Comparison of ENCODE assay signal across 10 cellular contexts in the genomic region with DNA sequence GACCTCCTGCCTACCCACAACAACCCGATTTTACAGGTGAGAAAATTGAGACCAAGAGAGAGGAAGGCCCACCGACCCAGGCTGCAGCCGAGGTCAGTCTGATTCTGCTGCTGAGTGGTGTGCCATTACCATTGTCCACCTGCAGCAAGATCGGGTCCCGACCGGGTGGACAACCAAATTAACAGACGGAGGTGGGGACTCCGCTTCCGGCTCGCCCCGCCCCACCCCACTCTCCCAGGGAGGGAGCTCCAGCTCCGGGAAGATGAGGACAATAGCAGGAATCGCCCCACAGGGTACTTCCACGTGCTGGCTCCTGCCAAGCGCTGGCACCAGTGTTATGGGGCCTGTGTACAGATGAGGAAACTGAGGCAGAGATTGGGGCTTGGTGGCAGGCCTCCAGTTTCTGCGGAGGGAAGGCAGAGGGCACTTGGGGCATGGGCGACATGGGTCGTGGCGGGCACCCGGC. TPM values are rescaled to one million over a fixed set of nuclear protein-coding genes. Genes with fewer than 3 reads are reported as not detected.
A peak's percentile ranks its signal among the peaks of the same experiment; 100 is the strongest.
DNase-seq lines count a peak whose midpoint lies in the region; ATAC-seq and TF ChIP-seq lines count a peak whose summit lies in the region.
"Had no signal": no experiment of that assay in that cellular context is flagged by ENCODE, and none has a peak within 500 bp of the region (broad histone marks: within the 10 kb centered on the region; RNA-seq: fewer than 3 reads in every experiment).

No MANE protein-coding gene starts in this region.

- peak overlapping the region; percentile 96 for H2AFZ ChIP-seq in PC-3 (ENCODE audit: low read length)
- peak overlapping the region; percentile 37 for H2AFZ ChIP-seq in neuron (ENCODE audit: low read depth, low read length)

- H3K27ac ChIP-seq in BLaER1 treated with 17β-estradiol and CSF1 and Interleukin-3, amounts not matched to agents 10 nM and 100 nM: peak overlapping the region in 1 of 11 experiments; percentile 40; a peak in 1 of 22 replicates
- H3K27ac ChIP-seq in PC-3 (ENCODE audit: low read length): no peak overlapping the region
- peak overlapping the region in 3 of 4 donors; percentile 37 to 54 (median 52) for H3K27ac ChIP-seq in esophagus squamous epithelium

- H3F3A ChIP-seq in PC-3 (ENCODE audit: low read length, unreplicated experiment): no peaks in the 10 kb centered on the region

- no peaks in the 10 kb centered on the region for H3K9me3 ChIP-seq in BLaER1 treated with 17β-estradiol and CSF1 and Interleukin-3, amounts not matched to agents 10 nM and 100 nM (replicated peaks in 1 of 11)
- no peaks in the 10 kb centered on the region for H3K9me3 ChIP-seq in PC-3 (ENCODE audit: low read length)
- no peaks in the 10 kb centered on the region for H3K9me3 ChIP-seq in esophagus squamous epithelium
- H3K9me3 ChIP-seq in neuron (ENCODE audit: low read length): no peaks in the 10 kb centered on the region

- no peak for TF ChIP-seq POLR2A in esophagus squamous epithelium (IDR thresholded peaks at IDR 0.05)

- intact Hi-C loops in PC-3 (cut with micrococcal nuclease): no loop called here
- intact Hi-C loops in esophagus squamous epithelium (cut with DNase I): no loop called here

- H3K27me3 ChIP-seq in BLaER1 treated with 17β-estradiol and CSF1 and Interleukin-3, amounts not matched to agents 10 nM and 100 nM: peaks cover 32 to 69% (median 39%) of the 10 kb centered on the region in 11 experiments
- H3K27me3 ChIP-seq in PC-3 (ENCODE audit: low read length) (no peaks in the 10 kb centered on the region), esophagus squamous epithelium (peaks cover 0 to 46% (median 0%) of the 10 kb centered on the region in 4 donors), neuron (ENCODE audit: insufficient read depth, low read length) (peaks cover 43% of the 10 kb centered on the region)

- H3K36me3 ChIP-seq in BLaER1 treated with 17β-estradiol and CSF1 and Interleukin-3, amounts not matched to agents 10 nM and 100 nM: no peaks in the 10 kb centered on the region
- no peaks in the 10 kb centered on the region for H3K36me3 ChIP-seq in PC-3 (ENCODE audit: low read depth, low read length)
- H3K36me3 ChIP-seq in esophagus squamous epithelium: no peaks in the 10 kb centered on the region
- H3K36me3 ChIP-seq in neuron (ENCODE audit: insufficient read depth, low read length): no peaks in the 10 kb centered on the region

- no peaks in the 10 kb centered on the region for H3K9me2 ChIP-seq in PC-3 (replicated peaks; ENCODE audit: low read length)

- DNase-seq in PC-3 (no peak), esophagus squamous epithelium (lab: John Stamatoyannopoulos, UW) (no peak), NCI-H2029 treated with DMSO at 0.1 percent for 48 hours (lab: John Stamatoyannopoulos, UW) (no peak)
- DNase-seq in stimulated activated naive CD4-positive, alpha-beta T cell treated with Interleukin-2 at 50 U/mL for 16 hours (lab: John Stamatoyannopoulos, UW): no peak
- DNase-seq: central memory CD4-positive, alpha-beta T cell; NCI-H187 treated with DMSO at 0.1 percent for 48 hours had no signal

- H3K79me2 ChIP-seq in PC-3 (ENCODE audit: low read length): no peaks in the 10 kb centered on the region

- CTCF ChIA-PET in PC-3 (lab: Charles Lee): no interaction called here

- H3K9ac ChIP-seq in BLaER1 treated with 17β-estradiol and CSF1 and Interleukin-3, amounts not matched to agents 10 nM and 100 nM: peak overlapping the region; percentile 23 to 59 (median 53); a peak in 21 of 22 replicates
- peak overlapping the region; percentile 77 for H3K9ac ChIP-seq in PC-3 (ENCODE audit: low read length)

- H3K4me1 ChIP-seq in BLaER1 treated with 17β-estradiol and CSF1 and Interleukin-3, amounts not matched to agents 10 nM and 100 nM: peaks cover 17 to 67% (median 51%) of the 10 kb centered on the region in 10 experiments
- H3K4me1 ChIP-seq in PC-3 (ENCODE audit: insufficient read depth, low read length) (peaks cover 5% of the 10 kb centered on the region; the same call in 1 of the 2 replicates), esophagus squamous epithelium (peaks cover 10 to 22% (median 10%) of the 10 kb centered on the region in 3 donors), neuron (ENCODE audit: insufficient read depth, low read length) (peaks cover 27% of the 10 kb centered on the region)

- POLR2A ChIA-PET in PC-3 (lab: Charles Lee; ENCODE audit: unreplicated experiment): interaction anchor here (0.5 kb wide), 1 partner anchor 11 kb away, joined by 3 read pairs; no protein-coding TSS in a partner anchor

- H3K4me3 ChIP-seq in BLaER1 treated with 17β-estradiol and CSF1 and Interleukin-3, amounts not matched to agents 10 nM and 100 nM: peak overlapping the region; percentile 17 to 67 (median 52); a peak in 17 of 20 replicates
- H3K4me3 ChIP-seq in PC-3 (ENCODE audit: low read length): peak overlapping the region; percentile 76
- peak overlapping the region; percentile 27 to 81 (median 50) for H3K4me3 ChIP-seq in esophagus squamous epithelium
- peak overlapping the region; percentile 26 for H3K4me3 ChIP-seq in neuron (ENCODE audit: low read length)

- peak overlapping the region; percentile 78 to 96 (median 88) for H3K4me2 ChIP-seq in BLaER1 treated with 17β-estradiol and CSF1 and Interleukin-3, amounts not matched to agents 10 nM and 100 nM
- peak overlapping the region; percentile 97 for H3K4me2 ChIP-seq in PC-3 (ENCODE audit: low read length)

- peaks cover 0 to 18% (median 0%) of the 10 kb centered on the region in 11 experiments; a peak in 1 of 22 replicates for H4K20me1 ChIP-seq in BLaER1 treated with 17β-estradiol and CSF1 and Interleukin-3, amounts not matched to agents 10 nM and 100 nM
- H4K20me1 ChIP-seq in PC-3 (ENCODE audit: low read length): no peaks in the 10 kb centered on the region

- no TSS peak for BruUV-seq in PC-3 (replicated peaks; lab: Mats Ljungman, UMichigan)

- ATAC-seq in PC-3 (peak; percentile 39), HG02981 (IDR thresholded peaks at IDR 0.05; ENCODE audit: unreplicated experiment) (no peak), GM18907 (IDR thresholded peaks at IDR 0.05; ENCODE audit: unreplicated experiment) (no peak)

- no peak for TF ChIP-seq CTCF in PC-3 (conservative IDR thresholded peaks at IDR 0.05; ENCODE audit: low read depth, low read length)
- no peak for TF ChIP-seq CTCF in esophagus squamous epithelium (IDR thresholded peaks at IDR 0.05)

- WGBS in esophagus squamous epithelium, 2 donors: 3 to 6% methylated on average over 6 to 15 of the region's 20 CpGs

RNA-seq across cellular contexts. Expression of gene KDELR3, which starts 0.4 kb away (rescaled TPM):
- total RNA-seq in PC-3 (2014; rRNA removed) (17.7 and 22.6 TPM in 2 replicates), esophagus squamous epithelium (1 to 10 TPM; 1.1 to 9.6 (median 1.9) TPM)

RNA-seq across cellular contexts. Expression of gene KCNJ4, which starts 12.5 kb away (rescaled TPM):
- total RNA-seq in PC-3 (2014; rRNA removed) (not detected in 2 replicates), esophagus squamous epithelium (not detected)

RNA-seq across cellular contexts. Expression of gene DDX17, which starts 38.6 kb away (rescaled TPM):
- total RNA-seq in PC-3 (2014; rRNA removed) (333 and 512 TPM in 2 replicates), esophagus squamous epithelium (100 to 1,000 TPM; 164 to 498 (median 214) TPM)

Comparison
In these comparisons a context has a peak if more than half of its experiments do, and no peak if none do; other contexts are left out.
1. H3K4me3 ChIP-seq: peak in every context shown above with its lines; median percentile 76 in PC-3; 52 in BLaER1 treated with 17β-estradiol and CSF1 and Interleukin-3, amounts not matched to agents 10 nM and 100 nM; 50 in esophagus squamous epithelium; 26 in neuron.